In genomic region chr4:173191623-173192041, GRCh38 we compare ENCODE assay signal across 10 cellular contexts.
DNase-seq lines count a peak whose midpoint lies in the region.
"Had no signal": no experiment of that assay in that cellular context is flagged by ENCODE, and none has a peak within 500 bp of the region (broad histone marks: within the 10 kb centered on the region; RNA-seq: fewer than 3 reads in every experiment).

No MANE protein-coding gene starts in this region.

- no peak for DNase-seq in activated naive CD4-positive, alpha-beta T cell treated with anti-CD3 and anti-CD28 coated beads, Interleukin-2, amount 10 ng/mL, durations not matched to agents 7 days and 5 days
- no peak for DNase-seq in activated naive CD4-positive, alpha-beta T cell (lab: John Stamatoyannopoulos, UW)
- DNase-seq in SW480 (ENCODE audit: low spot score) (peak; percentile 68), fibroblast of peridontal ligament (ENCODE audit: extremely low read depth) (peak; percentile 52), NCI-H510A treated with DMSO at 0.1 percent for 48 hours (lab: John Stamatoyannopoulos, UW) (no peak), NCI-H1694 (lab: John Stamatoyannopoulos, UW) (no peak), NOMO-1 treated with DMSO at 0.1 percent for 48 hours (lab: John Stamatoyannopoulos, UW; ENCODE audit: unreplicated experiment) (no peak)
- no peak for DNase-seq in stimulated activated CD4-positive, alpha-beta T cell treated with anti-CD3 and anti-CD28 coated beads, Interleukin-4, amount 100 ng/mL, for 1 hour
- DNase-seq: MG63, Right ventricle myocardium superior had no signal

- H3K36me3 Mint-ChIP-seq in activated naive CD4-positive, alpha-beta T cell treated with anti-CD3 and anti-CD28 coated beads, Interleukin-2, amount 10 ng/mL, durations not matched to agents 7 days and 5 days = no peaks in the 10 kb centered on the region

- H3K27me3 Mint-ChIP-seq in activated naive CD4-positive, alpha-beta T cell treated with anti-CD3 and anti-CD28 coated beads, Interleukin-2, amount 10 ng/mL, durations not matched to agents 7 days and 5 days = no peaks in the 10 kb centered on the region

- H3K4me1 Mint-ChIP-seq in activated naive CD4-positive, alpha-beta T cell treated with anti-CD3 and anti-CD28 coated beads, Interleukin-2, amount 10 ng/mL, durations not matched to agents 7 days and 5 days = peaks cover 19% of the 10 kb centered on the region

- H3K9me3 Mint-ChIP-seq in activated naive CD4-positive, alpha-beta T cell treated with anti-CD3 and anti-CD28 coated beads, Interleukin-2, amount 10 ng/mL, durations not matched to agents 7 days and 5 days = no peaks in the 10 kb centered on the region

- CTCF ChIA-PET in activated naive CD4-positive, alpha-beta T cell treated with anti-CD3 and anti-CD28 coated beads, Interleukin-2, amount 10 ng/mL, durations not matched to agents 7 days and 5 days (lab: Charles Lee) = no interaction called here

- no peak overlapping the region for H3K4me3 Mint-ChIP-seq in activated naive CD4-positive, alpha-beta T cell treated with anti-CD3 and anti-CD28 coated beads, Interleukin-2, amount 10 ng/mL, durations not matched to agents 7 days and 5 days

- peak overlapping the region; percentile 51 for H3K27ac Mint-ChIP-seq in activated naive CD4-positive, alpha-beta T cell treated with anti-CD3 and anti-CD28 coated beads, Interleukin-2, amount 10 ng/mL, durations not matched to agents 7 days and 5 days

Comparison
In these comparisons a context has a peak if more than half of its experiments do, and no peak if none do; other contexts are left out.
1. DNase-seq: peak in SW480 (single experiment) and fibroblast of peridontal ligament (single experiment); none in activated naive CD4-positive, alpha-beta T cell treated with anti-CD3 and anti-CD28 coated beads, Interleukin-2, amount 10 ng/mL, durations not matched to agents 7 days and 5 days (single experiment), activated naive CD4-positive, alpha-beta T cell (0 of 4), stimulated activated CD4-positive, alpha-beta T cell treated with anti-CD3 and anti-CD28 coated beads, Interleukin-4, amount 100 ng/mL, for 1 hour (single experiment), NCI-H510A treated with DMSO at 0.1 percent for 48 hours (single experiment), NCI-H1694 (single experiment) and NOMO-1 treated with DMSO at 0.1 percent for 48 hours (single experiment).